In the genomic region with DNA sequence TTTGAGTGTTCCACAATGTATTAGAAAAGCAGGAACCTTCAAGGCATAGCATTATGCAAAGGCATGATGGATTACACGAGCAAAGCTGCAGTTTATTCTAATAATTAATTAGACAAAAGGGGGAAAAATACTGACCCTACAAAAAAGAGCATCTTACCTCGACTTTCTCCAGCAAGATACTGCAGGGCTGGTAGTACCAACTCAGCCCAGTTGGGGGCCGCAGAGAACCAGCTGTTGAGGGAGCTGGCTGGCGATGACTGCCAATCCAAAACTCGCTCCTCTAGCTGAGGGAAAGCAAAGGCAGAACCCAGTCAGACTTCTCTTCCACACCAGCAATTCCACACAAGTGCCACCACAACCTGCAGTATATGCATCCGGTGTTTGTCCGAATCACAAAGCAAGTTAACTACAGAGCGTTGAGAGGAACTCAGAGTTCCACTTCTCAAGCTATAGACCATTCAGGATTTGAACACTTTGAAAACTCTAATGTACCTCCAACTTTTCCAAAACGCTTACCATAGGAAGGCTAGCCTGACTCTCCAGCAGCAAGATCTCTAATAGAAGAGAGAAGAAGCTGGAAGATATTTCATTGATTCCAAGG, we compare ENCODE assay signal across 2 cellular contexts.
TF ChIP-seq lines count a peak whose summit lies in the region.

No MANE protein-coding gene starts in this region.

TF ChIP-seq in SK-N-SH, 30 proteins besides CTCF, POLR2A, EP300 and RAD21:
- TF ChIP-seq SMC3 (IDR thresholded peaks at IDR 0.05; ENCODE audit: low read depth, low read length) (peak; percentile 39), FOXJ3 (CRISPR knock-in tag; IDR thresholded peaks at IDR 0.05) (no peak)

TF ChIP-seq in K562, 482 proteins besides CTCF, POLR2A, EP300 and RAD21:
- TF ChIP-seq SMC3 (conservative IDR thresholded peaks at IDR 0.05; ENCODE audit: insufficient read depth, low read depth, low read length) (0 out of 2 replicates have a peak, but pooled peaks have one; percentile 28), CXXC5 (CRISPR knock-in tag; IDR thresholded peaks at IDR 0.05) (no peak)
- TF ChIP-seq, protein P1, sequence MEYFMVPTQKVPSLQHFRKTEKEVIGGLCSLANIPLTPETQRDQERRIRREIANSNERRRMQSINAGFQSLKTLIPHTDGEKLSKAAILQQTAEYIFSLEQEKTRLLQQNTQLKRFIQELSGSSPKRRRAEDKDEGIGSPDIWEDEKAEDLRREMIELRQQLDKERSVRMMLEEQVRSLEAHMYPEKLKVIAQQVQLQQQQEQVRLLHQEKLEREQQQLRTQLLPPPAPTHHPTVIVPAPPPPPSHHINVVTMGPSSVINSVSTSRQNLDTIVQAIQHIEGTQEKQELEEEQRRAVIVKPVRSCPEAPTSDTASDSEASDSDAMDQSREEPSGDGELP (CRISPR knock-in tag; IDR thresholded peaks at IDR 0.05; ENCODE audit: borderline replicate concordance): peak; percentile 76
